20 cellular contexts compared by ENCODE assay signal in the genomic region with DNA sequence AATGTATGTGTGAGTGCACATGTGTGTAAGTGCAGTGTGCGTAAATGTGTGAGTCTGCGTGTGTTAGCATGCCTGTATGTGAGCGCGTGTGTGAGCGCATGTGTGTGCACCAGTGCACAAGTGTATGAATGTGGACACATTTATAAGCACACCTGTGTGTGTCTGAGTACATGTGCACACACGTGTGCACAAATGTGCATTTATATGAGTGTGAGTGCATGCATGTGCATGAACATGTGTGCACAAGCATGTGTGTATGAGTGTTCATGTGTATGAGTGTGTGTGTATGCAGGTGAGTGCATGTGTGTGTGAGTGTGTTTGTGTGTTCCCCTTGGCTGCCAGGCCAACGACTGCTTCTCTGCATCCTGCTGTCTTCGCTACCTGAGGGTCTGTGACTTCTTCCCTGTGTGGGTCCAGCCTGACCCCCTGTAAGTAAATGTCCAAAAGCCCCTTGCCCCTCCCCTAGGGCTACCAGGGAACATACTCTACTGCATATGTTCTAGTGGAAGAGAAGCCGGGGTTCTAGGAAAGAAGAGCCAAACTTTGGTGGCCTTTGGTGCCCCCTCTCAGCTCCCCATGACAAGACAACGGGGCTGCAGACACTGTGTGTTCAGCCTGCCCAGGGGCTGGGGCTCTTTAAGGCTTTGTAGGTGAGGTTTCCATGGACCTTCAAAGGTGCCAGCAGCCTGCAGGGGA. TPM values are rescaled to one million over a fixed set of nuclear protein-coding genes. Genes with fewer than 3 reads are reported as not detected.
"Had no signal": no experiment of that assay in that cellular context is flagged by ENCODE, and none has a peak within 500 bp of the region (broad histone marks: within the 10 kb centered on the region; RNA-seq: fewer than 3 reads in every experiment).

No MANE protein-coding gene starts in this region.

- H3K9me3 ChIP-seq: adrenal gland, esophagus squamous epithelium, testis, upper lobe of left lung had no signal

- ATAC-seq: activated CD4-positive, CD25-positive, alpha-beta regulatory T cell treated with anti-CD3 and anti-CD28 coated beads, Interleukin-2, amount 50 U/mL, for 24 hours; activated naive CD4-positive, alpha-beta T cell treated with anti-CD3 and anti-CD28 coated beads, Interleukin-2, amount 50 U/mL, for 72 hours; activated T-cell treated with anti-CD3 and anti-CD28 coated beads, Interleukin-2, amount 50 U/mL, for 4 hours; left cardiac atrium; sciatic nerve; stimulated activated memory B cell treated with anti-CD40 and anti-IgM and Interleukin-4, amounts not matched to agents 10 μg/mL and 1 μg/mL and 100 μg/mL, for 72 hours had no signal

- H3K36me3 Mint-ChIP-seq: activated naive CD4-positive, alpha-beta T cell treated with anti-CD3 and anti-CD28 coated beads, Interleukin-2, amount 50 U/mL, for 72 hours; stimulated activated memory B cell treated with anti-CD40 and anti-IgM and Interleukin-4, amounts not matched to agents 10 μg/mL and 1 μg/mL and 100 μg/mL, for 72 hours had no signal

- H3K4me3 Mint-ChIP-seq: activated CD4-positive, alpha-beta T cell treated with anti-CD3 and anti-CD28 coated beads, Interleukin-2, amount 10 ng/mL, durations not matched to agents 7 days and 5 days; activated T-cell treated with anti-CD3 and anti-CD28 coated beads, Interleukin-2, amount 50 U/mL, for 4 hours; stimulated activated memory B cell treated with anti-CD40 and anti-IgM and Interleukin-4, amounts not matched to agents 10 μg/mL and 1 μg/mL and 100 μg/mL, for 72 hours had no signal

- H3K27ac ChIP-seq: adrenal gland, esophagus squamous epithelium, testis, upper lobe of left lung had no signal

- H3K9me3 Mint-ChIP-seq: activated CD4-positive, alpha-beta T cell treated with anti-CD3 and anti-CD28 coated beads, Interleukin-2, amount 10 ng/mL, durations not matched to agents 7 days and 5 days; activated naive CD4-positive, alpha-beta T cell treated with anti-CD3 and anti-CD28 coated beads, Interleukin-2, amount 50 U/mL, for 72 hours; activated T-cell treated with anti-CD3 and anti-CD28 coated beads, Interleukin-2, amount 50 U/mL, for 4 hours; stimulated activated memory B cell treated with anti-CD40 and anti-IgM and Interleukin-4, amounts not matched to agents 10 μg/mL and 1 μg/mL and 100 μg/mL, for 72 hours had no signal

- H3K36me3 ChIP-seq: adrenal gland, esophagus squamous epithelium, upper lobe of left lung had no signal

- FAIRE-seq: astrocyte, islet of Langerhans had no signal

- H3K4me3 ChIP-seq: adrenal gland, esophagus squamous epithelium, smooth muscle cell, testis, upper lobe of left lung had no signal

- DNase-seq: activated CD4-positive, alpha-beta T cell treated with anti-CD3 and anti-CD28 coated beads, Interleukin-2, amount 10 ng/mL, durations not matched to agents 7 days and 5 days; activated CD8-positive, alpha-beta memory T cell treated with anti-CD3 and anti-CD28 coated beads, Interleukin-2, amount 50 U/mL, for 4 hours; activated effector memory CD4-positive, alpha-beta T cell treated with Interleukin-2 at 50 U/mL for 16 hours; activated T-cell treated with anti-CD3 and anti-CD28 coated beads, Interleukin-2, amount 50 U/mL, for 4 hours; adrenal gland; effector CD8-positive, alpha-beta T cell; esophagus squamous epithelium; left cardiac atrium; mesendoderm; stimulated activated CD4-positive, alpha-beta T cell treated with anti-CD3 and anti-CD28 coated beads, Interleukin-4, amount 100 ng/mL, for 24 hours; T-helper 9 cell; testis; upper lobe of left lung had no signal

- H3K4me2 ChIP-seq: smooth muscle cell had no signal

- H3K27me3 ChIP-seq: adrenal gland, testis, upper lobe of left lung had no signal

- H3K27ac Mint-ChIP-seq: activated CD4-positive, alpha-beta T cell treated with anti-CD3 and anti-CD28 coated beads, Interleukin-2, amount 10 ng/mL, durations not matched to agents 7 days and 5 days; stimulated activated memory B cell treated with anti-CD40 and anti-IgM and Interleukin-4, amounts not matched to agents 10 μg/mL and 1 μg/mL and 100 μg/mL, for 72 hours had no signal

RNA-seq across cellular contexts. Expression of a gene that starts 17.0 kb away (rescaled TPM):
- total RNA-seq: smooth muscle cell had no signal
- polyA plus RNA-seq: smooth muscle cell had no signal
